ENCODE assay signal across 14 cellular contexts in genomic region chr14:47624126-47624525, GRCh38. TPM values are rescaled to one million over a fixed set of nuclear protein-coding genes. Genes with fewer than 3 reads are reported as not detected.
"Had no signal": no experiment of that assay in that cellular context is flagged by ENCODE, and none has a peak within 500 bp of the region (broad histone marks: within the 10 kb centered on the region; RNA-seq: fewer than 3 reads in every experiment).

No MANE protein-coding gene starts in this region.

RNA-seq across cellular contexts. Expression of gene MDGA2, which starts 51.3 kb away (rescaled TPM):
- total RNA-seq: activated B cell treated with CpG ODN at 0.5 μM for 24 hours; activated CD4-positive, alpha-beta memory T cell treated with anti-CD3 and anti-CD28 coated beads for 36 hours; activated CD4-positive, alpha-beta memory T cell treated with anti-CD3 and anti-CD28 coated beads, Interleukin-2, amount 10 ng/mL, durations not matched to agents 7 days and 5 days; activated CD4-positive, alpha-beta T cell treated with anti-CD3 and anti-CD28 coated beads for 36 hours; activated CD4-positive, alpha-beta T cell treated with anti-CD3 and anti-CD28 coated beads, Interleukin-2, amount 10 ng/mL, durations not matched to agents 24 days and 14 days; activated CD4-positive, alpha-beta T cell treated with anti-CD3 and anti-CD28 coated beads, Interleukin-2, amount 10 ng/mL, durations not matched to agents 7 days and 5 days; activated CD8-positive, alpha-beta memory T cell treated with anti-CD3 and anti-CD28 coated beads for 36 hours; activated CD8-positive, alpha-beta memory T cell treated with anti-CD3 and anti-CD28 coated beads, Interleukin-2, amount 10 ng/mL, durations not matched to agents 7 days and 5 days; activated CD8-positive, alpha-beta T cell treated with anti-CD3 and anti-CD28 coated beads for 36 hours; activated CD8-positive, alpha-beta T cell treated with anti-CD3 and anti-CD28 coated beads, Interleukin-2, amount 10 ng/mL, durations not matched to agents 7 days and 5 days; T-cell; T-helper 1 cell treated with Interleukin-12 subunit alpha and Interleukin-12 subunit beta and Interleukin-4 antibody, amounts not matched to agents 30 ng/mL and 1 ng/mL, for 36 hours; T-helper 17 cell; T-helper 2 cell treated with Interferon-gamma antibody and Interleukin-4, amounts not matched to agents 100 ng/mL and 5 ng/mL, for 36 hours had no signal
